In the genomic region with DNA sequence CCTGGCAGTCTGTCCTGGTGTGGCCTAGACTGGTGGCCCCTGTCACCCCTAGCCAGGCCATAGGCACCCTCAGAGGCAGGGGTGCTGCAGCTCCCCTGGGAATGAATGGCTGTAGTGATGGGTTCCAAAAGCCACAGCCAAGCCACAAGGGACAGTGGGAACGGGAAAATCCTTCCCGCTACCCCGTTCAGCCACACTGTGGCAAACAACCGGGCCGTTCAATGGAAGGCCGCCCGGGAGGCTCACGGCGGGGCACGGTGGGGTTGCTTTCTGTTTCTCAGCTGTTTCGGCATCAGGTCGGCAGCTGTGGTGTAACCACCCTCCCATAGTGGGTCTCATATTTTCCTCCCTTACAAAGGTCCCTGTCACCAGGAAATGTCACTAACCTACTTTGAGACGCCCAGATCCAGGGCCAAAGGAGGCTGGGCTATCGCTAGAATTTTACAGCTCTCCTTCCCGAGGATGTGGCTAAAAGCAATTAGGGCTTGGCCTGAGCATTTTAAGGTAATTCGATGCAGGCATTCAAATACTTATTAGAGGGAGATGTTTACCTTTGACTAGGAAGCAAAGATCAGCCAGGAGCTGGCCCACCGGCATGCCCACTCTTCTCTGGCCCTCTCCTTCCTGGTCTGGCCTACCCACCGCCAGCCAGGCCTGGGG, we compare ENCODE assay signal across 1 cellular context.
TF ChIP-seq lines count a peak whose summit lies in the region.

No MANE protein-coding gene starts in this region.

TF ChIP-seq in K562, 482 proteins besides CTCF, POLR2A, EP300 and RAD21 (continued from another document):
- TF ChIP-seq, protein P1, sequence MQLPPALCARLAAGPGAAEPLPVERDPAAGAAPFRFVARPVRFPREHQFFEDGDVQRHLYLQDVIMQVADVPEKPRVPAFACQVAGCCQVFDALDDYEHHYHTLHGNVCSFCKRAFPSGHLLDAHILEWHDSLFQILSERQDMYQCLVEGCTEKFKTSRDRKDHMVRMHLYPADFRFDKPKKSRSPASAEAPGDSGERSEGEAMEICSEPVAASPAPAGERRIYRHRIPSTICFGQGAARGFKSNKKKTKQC (CRISPR knock-in tag; IDR thresholded peaks at IDR 0.05) = no peak
- TF ChIP-seq MCM7 (IDR thresholded peaks at IDR 0.05) (no peak), NCOA6 (IDR thresholded peaks at IDR 0.05) (no peak), ZNF41 (CRISPR knock-in tag; conservative IDR thresholded peaks at IDR 0.05) (0 out of 2 replicates have a peak, but pooled peaks have one; percentile 39), ETV5 (CRISPR knock-in tag; IDR thresholded peaks at IDR 0.05; ENCODE audit: low read depth) (0 out of 2 replicates have a peak, but pooled peaks have one; percentile 33), PHF20 (IDR thresholded peaks at IDR 0.05; ENCODE audit: partially characterized antibody) (no peak)
